ENCODE assay signal across 9 cellular contexts in the genomic region with DNA sequence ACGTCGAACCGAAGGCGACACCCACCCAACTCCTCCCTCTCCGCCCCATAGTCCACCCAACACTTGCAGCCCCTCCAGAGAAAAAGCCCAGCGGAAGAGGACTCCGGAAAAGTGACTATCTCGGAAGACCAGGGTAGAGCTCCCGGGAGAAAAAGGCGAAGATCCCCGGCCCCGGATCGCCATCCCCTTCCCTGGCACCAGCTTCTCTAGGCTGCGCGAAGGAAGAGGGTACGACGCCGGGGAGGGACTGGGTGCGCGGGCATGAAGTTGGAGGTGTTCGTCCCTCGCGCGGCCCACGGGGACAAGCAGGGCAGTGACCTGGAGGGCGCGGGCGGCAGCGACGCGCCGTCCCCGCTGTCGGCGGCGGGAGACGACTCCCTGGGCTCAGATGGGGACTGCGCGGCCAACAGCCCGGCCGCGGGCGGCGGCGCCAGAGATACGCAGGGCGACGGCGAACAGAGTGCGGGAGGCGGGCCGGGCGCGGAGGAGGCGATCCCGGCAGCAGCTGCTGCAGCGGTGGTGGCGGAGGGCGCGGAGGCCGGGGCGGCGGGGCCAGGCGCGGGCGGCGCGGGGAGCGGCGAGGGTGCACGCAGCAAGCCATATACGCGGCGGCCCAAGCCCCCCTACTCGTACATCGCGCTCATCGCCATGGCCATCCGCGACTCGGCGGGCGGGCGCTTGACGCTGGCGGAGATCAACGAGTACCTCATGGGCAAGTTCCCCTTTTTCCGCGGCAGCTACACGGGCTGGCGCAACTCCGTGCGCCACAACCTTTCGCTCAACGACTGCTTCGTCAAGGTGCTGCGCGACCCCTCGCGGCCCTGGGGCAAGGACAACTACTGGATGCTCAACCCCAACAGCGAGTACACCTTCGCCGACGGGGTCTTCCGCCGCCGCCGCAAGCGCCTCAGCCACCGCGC. TPM values are rescaled to one million over a fixed set of nuclear protein-coding genes. Genes with fewer than 3 reads are reported as not detected.
DNase-seq lines count a peak whose midpoint lies in the region; ATAC-seq and TF ChIP-seq lines count a peak whose summit lies in the region.
"Had no signal": no experiment of that assay in that cellular context is flagged by ENCODE, and none has a peak within 500 bp of the region (broad histone marks: within the 10 kb centered on the region; RNA-seq: fewer than 3 reads in every experiment).

No MANE protein-coding gene starts in this region.

- CTCF ChIA-PET in HCT116 (lab: Charles Lee): no interaction called here

- H3K4me1 Mint-ChIP-seq in activated naive CD8-positive, alpha-beta T cell treated with anti-CD3 and anti-CD28 coated beads, Interleukin-2, amount 50 U/mL, for 24 hours: peaks cover 31% of the 10 kb centered on the region

- ATAC-seq in HCT116: no peak
- no peak for ATAC-seq in activated naive CD8-positive, alpha-beta T cell treated with anti-CD3 and anti-CD28 coated beads, Interleukin-2, amount 50 U/mL, for 24 hours
- no peak for ATAC-seq in thoracic aorta (ENCODE audit: insufficient number of reproducible peaks, low FRiP score, low read depth)
- ATAC-seq in HG03442 (IDR thresholded peaks at IDR 0.05; ENCODE audit: unreplicated experiment): no peak

- H3K27me3 Mint-ChIP-seq in activated naive CD8-positive, alpha-beta T cell treated with anti-CD3 and anti-CD28 coated beads, Interleukin-2, amount 50 U/mL, for 24 hours: peaks cover 67% of the 10 kb centered on the region

- H3K9me3 Mint-ChIP-seq in activated naive CD8-positive, alpha-beta T cell treated with anti-CD3 and anti-CD28 coated beads, Interleukin-2, amount 50 U/mL, for 24 hours: no peaks in the 10 kb centered on the region
- H3K9me3 Mint-ChIP-seq: activated naive CD4-positive, alpha-beta T cell treated with anti-CD3 and anti-CD28 coated beads, Interleukin-2, amount 50 U/mL, for 72 hours had no signal

- no TSS peak for BruUV-seq in HCT116 (replicated peaks; lab: Mats Ljungman, UMichigan)

- DNase-seq in 8988T (peak; percentile 78), HCT116 (ENCODE audit: low read depth, low spot score) (no peak), thoracic aorta (ENCODE audit: low spot score) (no peak), islet precursor cell (no peak), Karpas-422 (no peak)
- peak; percentile 14 for DNase-seq in activated naive CD8-positive, alpha-beta T cell treated with anti-CD3 and anti-CD28 coated beads, Interleukin-2, amount 50 U/mL, for 24 hours

- no peak for TF ChIP-seq POLR2A in HCT116 (IDR thresholded peaks at IDR 0.05; ENCODE audit: borderline replicate concordance, extremely low read depth, insufficient read depth, insufficient read length)

- no peak overlapping the region for H3K27ac ChIP-seq in HCT116 (ENCODE audit: low read depth, low read length)
- H3K27ac ChIP-seq in layer of hippocampus (ENCODE audit: low read depth, low read length): peak overlapping the region; percentile 52
- no peak overlapping the region for H3K27ac ChIP-seq in thoracic aorta
- H3K27ac ChIP-seq in Karpas-422 (ENCODE audit: low read length): no peak overlapping the region

- POLR2A ChIA-PET in HCT116 (lab: Charles Lee): no interaction called here

- TF ChIP-seq CTCF in HCT116 (IDR thresholded peaks at IDR 0.05 in 2 of 3, conservative IDR thresholded peaks at IDR 0.05 in 1 of 3; ENCODE audit: borderline replicate concordance in 1 of 3, insufficient read depth in 1 of 3, low read depth in 2 of 3, low read length in 2 of 3) (no peak), thoracic aorta (IDR thresholded peaks at IDR 0.05) (no peak)

- peaks cover 2% of the 10 kb centered on the region for H3K36me3 Mint-ChIP-seq in activated naive CD8-positive, alpha-beta T cell treated with anti-CD3 and anti-CD28 coated beads, Interleukin-2, amount 50 U/mL, for 24 hours (ENCODE audit: low read depth)

- H3K79me2 ChIP-seq in HCT116 (ENCODE audit: insufficient read depth, low read length): no peaks in the 10 kb centered on the region
- H3K79me2 ChIP-seq in Karpas-422 (ENCODE audit: low read length): no peaks in the 10 kb centered on the region

- peak overlapping the region; percentile 96 for H3K4me2 ChIP-seq in HCT116 (ENCODE audit: low read length)
- no peak overlapping the region for H3K4me2 ChIP-seq in Karpas-422 (ENCODE audit: low read depth, low read length, poor library complexity, severe bottlenecking)

- no peaks in the 10 kb centered on the region for H3K9me3 ChIP-seq in HCT116 (ENCODE audit: control insufficient read depth in 1 of 2, insufficient read depth in 1 of 2, low read depth in 1 of 2, low read length in 2 of 2)
- no peaks in the 10 kb centered on the region for H3K9me3 ChIP-seq in thoracic aorta
- H3K9me3 ChIP-seq in Karpas-422 (ENCODE audit: low read length): no peaks in the 10 kb centered on the region

- H3K9ac ChIP-seq in HCT116 (ENCODE audit: low read length): no peak overlapping the region
- no peak overlapping the region for H3K9ac ChIP-seq in Karpas-422 (ENCODE audit: low read length)

- H3K4me3 Mint-ChIP-seq in activated naive CD8-positive, alpha-beta T cell treated with anti-CD3 and anti-CD28 coated beads, Interleukin-2, amount 50 U/mL, for 24 hours: peak overlapping the region; percentile 51

- H3K36me3 ChIP-seq in HCT116 (ENCODE audit: control insufficient read depth in 1 of 2, insufficient read depth in 2 of 2, low read length in 2 of 2): no peaks in the 10 kb centered on the region
- no peaks in the 10 kb centered on the region for H3K36me3 ChIP-seq in thoracic aorta
- no peaks in the 10 kb centered on the region for H3K36me3 ChIP-seq in Karpas-422 (ENCODE audit: insufficient read depth, low read length)

- H3K27ac Mint-ChIP-seq in activated naive CD8-positive, alpha-beta T cell treated with anti-CD3 and anti-CD28 coated beads, Interleukin-2, amount 50 U/mL, for 24 hours: no peak overlapping the region

- H2AFZ ChIP-seq in HCT116 (ENCODE audit: low read depth, low read length, poor library complexity, severe bottlenecking) (peak overlapping the region; percentile 90), Karpas-422 (ENCODE audit: low read length) (no peak overlapping the region)

- no peaks in the 10 kb centered on the region for H3K9me2 ChIP-seq in HCT116 (ENCODE audit: insufficient read depth)
- H3K9me2 ChIP-seq in Karpas-422 (replicated peaks; ENCODE audit: insufficient read depth, low read length): no peaks in the 10 kb centered on the region

- H3K4me3 ChIP-seq in HCT116 (replicated peaks in 1 of 2; ENCODE audit: low read depth in 1 of 2, low read length in 2 of 2) (peak overlapping the region; percentile 27 to 54), thoracic aorta (peak overlapping the region; percentile 64), Karpas-422 (ENCODE audit: low read length) (no peak overlapping the region)

- H3K4me1 ChIP-seq in HCT116 (ENCODE audit: control insufficient read depth in 1 of 2, insufficient read depth in 2 of 2, low read length in 2 of 2): peaks cover 11 to 28% of the 10 kb centered on the region in 2 experiments; a peak in 3 of 4 replicates
- H3K4me1 ChIP-seq in thoracic aorta (ENCODE audit: control insufficient read depth in 1 of 2, low read depth in 2 of 2): peaks cover 3 to 26% of the 10 kb centered on the region in 2 donors
- no peaks in the 10 kb centered on the region for H3K4me1 ChIP-seq in Karpas-422 (ENCODE audit: low read length)

- intact Hi-C loops in HCT116 (cut with micrococcal nuclease): no loop called here

- no peak for TF ChIP-seq RAD21 in HCT116 (IDR thresholded peaks at IDR 0.05; ENCODE audit: low read depth)

- H3K27me3 ChIP-seq in HCT116 (ENCODE audit: insufficient read depth, low read length): no peaks in the 10 kb centered on the region; the same call in 1 of the 2 replicates
- peaks cover 12% of the 10 kb centered on the region for H3K27me3 ChIP-seq in layer of hippocampus (ENCODE audit: control insufficient read depth, insufficient read depth, low read length)
- peaks cover 7% of the 10 kb centered on the region for H3K27me3 ChIP-seq in thoracic aorta (replicated peaks; ENCODE audit: insufficient read depth)
- H3K27me3 ChIP-seq in Karpas-422 (ENCODE audit: low read length): no peaks in the 10 kb centered on the region

- RAD21 ChIA-PET in HCT116 (lab: Charles Lee; ENCODE audit: low non-redundant PET in 1 of 2, low total read pairs in 2 of 2, uncharacterized antibody in 2 of 2, unreplicated experiment in 2 of 2): no interaction called here

- no peaks in the 10 kb centered on the region for H4K20me1 ChIP-seq in HCT116 (ENCODE audit: insufficient read depth)
- H4K20me1 ChIP-seq in Karpas-422 (ENCODE audit: insufficient read depth, low read depth, low read length): no peaks in the 10 kb centered on the region

TF ChIP-seq in HCT116, 20 proteins besides CTCF, POLR2A, EP300 and RAD21 (continues in another document):
- no peak for TF ChIP-seq POLR2AphosphoS5 (IDR thresholded peaks at IDR 0.05; ENCODE audit: low read depth, low read length)
- TF ChIP-seq SRF (IDR thresholded peaks at IDR 0.05; ENCODE audit: low read depth): no peak
- TF ChIP-seq EZH2 (IDR thresholded peaks at IDR 0.05): no peak
- TF ChIP-seq, protein P1, sequence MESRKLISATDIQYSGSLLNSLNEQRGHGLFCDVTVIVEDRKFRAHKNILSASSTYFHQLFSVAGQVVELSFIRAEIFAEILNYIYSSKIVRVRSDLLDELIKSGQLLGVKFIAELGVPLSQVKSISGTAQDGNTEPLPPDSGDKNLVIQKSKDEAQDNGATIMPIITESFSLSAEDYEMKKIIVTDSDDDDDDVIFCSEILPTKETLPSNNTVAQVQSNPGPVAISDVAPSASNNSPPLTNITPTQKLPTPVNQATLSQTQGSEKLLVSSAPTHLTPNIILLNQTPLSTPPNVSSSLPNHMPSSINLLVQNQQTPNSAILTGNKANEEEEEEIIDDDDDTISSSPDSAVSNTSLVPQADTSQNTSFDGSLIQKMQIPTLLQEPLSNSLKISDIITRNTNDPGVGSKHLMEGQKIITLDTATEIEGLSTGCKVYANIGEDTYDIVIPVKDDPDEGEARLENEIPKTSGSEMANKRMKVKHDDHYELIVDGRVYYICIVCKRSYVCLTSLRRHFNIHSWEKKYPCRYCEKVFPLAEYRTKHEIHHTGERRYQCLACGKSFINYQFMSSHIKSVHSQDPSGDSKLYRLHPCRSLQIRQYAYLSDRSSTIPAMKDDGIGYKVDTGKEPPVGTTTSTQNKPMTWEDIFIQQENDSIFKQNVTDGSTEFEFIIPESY (IDR thresholded peaks at IDR 0.05; ENCODE audit: extremely low read depth, insufficient replicate concordance, low read length): no peak
- TF ChIP-seq ZFX (IDR thresholded peaks at IDR 0.05): no peak
- TF ChIP-seq, protein P2, sequence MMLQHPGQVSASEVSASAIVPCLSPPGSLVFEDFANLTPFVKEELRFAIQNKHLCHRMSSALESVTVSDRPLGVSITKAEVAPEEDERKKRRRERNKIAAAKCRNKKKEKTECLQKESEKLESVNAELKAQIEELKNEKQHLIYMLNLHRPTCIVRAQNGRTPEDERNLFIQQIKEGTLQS (IDR thresholded peaks at IDR 0.05): no peak

RNA-seq across cellular contexts. Expression of a gene that starts 0.8 kb away (rescaled TPM):
- total RNA-seq in HCT116 (2021; ENCODE audit: unreplicated experiment) (0.42 TPM), thoracic aorta (1 to 10 TPM in 1 of 2 donors, not detected in 1; 5.1 TPM)
- 0.20 and 0.62 TPM in 2 replicates for polyA plus RNA-seq in HCT116 (2012)
- total RNA-seq in Karpas-422 (2014; rRNA removed; shearing (Covaris generic); ENCODE audit: low replicate concordance): not detected in 2 replicates
- total RNA-seq: activated naive CD4-positive, alpha-beta T cell treated with anti-CD3 and anti-CD28 coated beads, Interleukin-2, amount 50 U/mL, for 72 hours had no signal

Comparison
In these comparisons a context has a peak if more than half of its experiments do, and no peak if none do; other contexts are left out.
1. DNase-seq: peak in 8988T (single experiment) and activated naive CD8-positive, alpha-beta T cell treated with anti-CD3 and anti-CD28 coated beads, Interleukin-2, amount 50 U/mL, for 24 hours (single experiment); none in HCT116 (single experiment), thoracic aorta (single experiment), islet precursor cell (single experiment) and Karpas-422 (single experiment).